ENCODE assay signal across 9 cellular contexts in the genomic region with DNA sequence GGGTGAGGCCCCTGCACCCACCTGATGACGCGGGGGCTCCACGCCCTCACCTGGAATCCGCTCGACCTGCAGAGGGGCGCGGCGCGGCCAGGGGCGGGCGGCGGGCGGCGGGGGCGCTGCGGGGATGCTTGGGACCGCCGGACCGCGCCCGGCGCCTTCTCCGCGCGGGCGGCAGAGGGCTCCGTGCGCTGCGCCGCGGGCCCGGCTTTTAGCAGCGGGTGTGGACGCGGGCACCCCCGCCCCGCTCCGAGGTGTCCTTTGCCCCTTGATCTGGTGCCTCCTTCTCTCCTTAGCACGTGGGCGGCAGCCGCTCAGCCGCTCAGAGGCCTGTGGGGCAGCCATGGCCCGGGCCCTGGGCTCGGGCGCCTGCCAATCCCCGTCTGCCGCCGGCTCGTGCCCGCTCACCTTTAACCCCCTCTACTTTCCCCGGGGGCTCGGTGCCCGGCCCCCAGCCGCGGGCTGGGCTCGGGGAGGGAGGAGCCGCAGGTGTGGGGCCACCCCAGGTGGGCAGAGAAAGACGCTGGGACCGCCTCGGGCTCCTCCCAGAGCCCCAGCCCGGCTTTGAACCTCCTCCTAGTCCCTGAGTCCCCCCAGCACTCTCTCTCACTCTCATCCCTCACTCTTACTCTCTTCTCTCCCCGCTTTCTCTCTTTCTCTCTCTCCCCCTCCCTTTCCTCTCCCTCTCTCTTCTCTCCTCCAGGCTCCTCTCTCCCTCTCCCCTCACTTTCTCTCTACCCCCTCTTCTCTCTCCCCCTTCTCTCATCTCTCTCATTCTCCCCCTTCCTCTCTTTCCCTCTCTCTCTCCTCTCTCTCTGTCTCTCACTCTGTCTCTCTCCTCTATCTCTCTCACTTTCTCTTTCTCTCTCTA. TPM values are rescaled to one million over a fixed set of nuclear protein-coding genes. Genes with fewer than 3 reads are reported as not detected.
DNase-seq lines count a peak whose midpoint lies in the region; ATAC-seq and TF ChIP-seq lines count a peak whose summit lies in the region.
"Had no signal": no experiment of that assay in that cellular context is flagged by ENCODE, and none has a peak within 500 bp of the region (broad histone marks: within the 10 kb centered on the region; RNA-seq: fewer than 3 reads in every experiment).

No MANE protein-coding gene starts in this region.

- H3K4me3 ChIP-seq in astrocyte of the cerebellum (ENCODE audit: low read depth, low read length) (peak overlapping the region; percentile 27), suprapubic skin (peak overlapping the region; percentile 53)

- H3K9me3 ChIP-seq in suprapubic skin = no peaks in the 10 kb centered on the region

- ATAC-seq in left colon (peak; percentile 96), HG03280 (IDR thresholded peaks at IDR 0.05; ENCODE audit: unreplicated experiment) (no peak), HG02763 (IDR thresholded peaks at IDR 0.05; ENCODE audit: unreplicated experiment) (no peak)

- intact Hi-C loops in left colon (cut with DNase I, micrococcal nuclease) = no loop called here

- H3K27me3 ChIP-seq in suprapubic skin = peaks cover 75% of the 10 kb centered on the region

- no peak overlapping the region for H3K27ac ChIP-seq in suprapubic skin

- no peaks in the 10 kb centered on the region for H3K36me3 ChIP-seq in suprapubic skin

- no peak for TF ChIP-seq EP300 in suprapubic skin (IDR thresholded peaks at IDR 0.05)

- H3K4me1 ChIP-seq in suprapubic skin = peaks cover 12% of the 10 kb centered on the region

- WGBS in suprapubic skin = 4% methylated on average over 24 of the region's 62 CpGs

- DNase-seq in NOMO-1 (lab: John Stamatoyannopoulos, UW; ENCODE audit: unreplicated experiment in 2 of 2) (peak; percentile 58 to 67), astrocyte of the cerebellum (ENCODE audit: low read depth) (no peak), left colon (peak; percentile 81 to 86), suprapubic skin (ENCODE audit: low spot score in 2 of 2) (no peak), HPDE6-E6E7 (ENCODE audit: extremely low spot score) (no peak)

- no peak for TF ChIP-seq POLR2A in suprapubic skin (IDR thresholded peaks at IDR 0.05)

- TF ChIP-seq CTCF in GM12874 (IDR thresholded peaks at IDR 0.05; ENCODE audit: insufficient read depth, low read depth, low read length) (0 out of 2 replicates have a peak, but pooled peaks have one; percentile 2), astrocyte of the cerebellum (IDR thresholded peaks at IDR 0.05; ENCODE audit: low read depth, low read length, missing control alignments) (no peak), suprapubic skin (IDR thresholded peaks at IDR 0.05) (peak in 1 of 2 donors; percentile 10)

- in situ Hi-C loops in astrocyte of the cerebellum (cut with HindIII; ENCODE audit: low sequenced_read_pairs) = no loop called here

RNA-seq across cellular contexts. Expression of a gene that starts 19.7 kb away (rescaled TPM):
- total RNA-seq in left colon (under 1 TPM; 0.70 to 0.78 TPM), suprapubic skin (1 to 10 TPM; 1.9 to 3.5 (median 2.1) TPM)

RNA-seq across cellular contexts. Expression of a gene that starts 23.6 kb away (rescaled TPM):
- total RNA-seq in left colon (10 to 100 TPM; 13.2 to 23.3 TPM), suprapubic skin (1 to 10 TPM; 1.9 to 9.3 (median 2.7) TPM)
- total RNA-seq: pulmonary artery endothelial cell had no signal

RNA-seq across cellular contexts. Expression of a gene that starts 35.3 kb away (rescaled TPM):
- total RNA-seq in left colon (10 to 100 TPM in 1 of 2 donors, 1 to 10 TPM in 1; 8.5 to 10.0 TPM), suprapubic skin (1 to 10 TPM; 4.4 to 4.9 (median 4.8) TPM)

RNA-seq across cellular contexts. Expression of a gene that starts 35.4 kb away (rescaled TPM):
- total RNA-seq in left colon (10 to 100 TPM; 39.0 to 48.2 TPM), suprapubic skin (10 to 100 TPM; 48.1 to 65.8 (median 53.8) TPM)

Comparison
In these comparisons a context has a peak if more than half of its experiments do, and no peak if none do; other contexts are left out.
1. DNase-seq: peak in NOMO-1 (2 of 2) and left colon (2 of 2); none in astrocyte of the cerebellum (single experiment), suprapubic skin (0 of 2) and HPDE6-E6E7 (single experiment).